Comparison of ENCODE assay signal across 11 cellular contexts in the genomic region with DNA sequence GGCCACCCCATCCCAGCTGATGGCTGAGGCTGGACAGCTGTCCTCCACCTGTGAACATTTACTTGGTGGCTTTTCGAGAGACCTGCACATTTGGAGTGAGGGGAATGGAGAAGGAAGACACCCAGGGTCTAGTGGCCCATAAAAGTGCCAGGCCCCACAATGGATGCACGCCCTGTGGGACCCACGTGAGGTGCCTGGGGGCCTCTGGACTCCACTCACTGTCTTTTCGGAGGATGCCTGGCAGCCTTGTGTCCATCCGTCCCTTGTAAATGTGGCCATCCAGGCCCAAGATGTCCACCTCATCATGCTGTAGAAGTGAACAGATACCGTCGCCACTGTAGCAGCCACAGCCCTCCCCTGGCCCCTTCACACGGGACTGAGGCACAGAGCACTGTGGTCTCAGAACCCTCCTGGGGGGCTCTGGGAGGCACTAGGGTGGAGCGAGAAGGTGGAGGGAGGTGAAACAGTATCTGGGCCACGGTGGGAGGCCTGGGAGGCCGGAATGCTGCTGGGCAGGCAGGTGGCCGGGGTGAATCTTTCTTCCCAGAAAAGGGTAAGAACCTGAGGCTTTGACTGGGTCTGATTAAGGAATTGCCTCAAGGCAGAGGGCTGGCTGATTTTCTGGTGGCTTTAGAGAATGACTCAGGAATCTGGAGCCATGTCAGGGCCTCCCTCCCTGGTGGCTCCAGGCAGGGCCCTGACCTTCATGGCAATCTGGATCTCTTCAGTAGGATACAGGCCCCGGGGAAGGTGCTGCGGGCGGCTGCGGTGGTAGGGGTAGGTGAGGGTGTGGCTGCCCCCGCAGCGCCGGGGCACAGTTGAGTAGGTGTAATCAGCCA. TPM values are rescaled to one million over a fixed set of nuclear protein-coding genes. Genes with fewer than 3 reads are reported as not detected.
DNase-seq lines count a peak whose midpoint lies in the region; ATAC-seq and TF ChIP-seq lines count a peak whose summit lies in the region.
"Had no signal": no experiment of that assay in that cellular context is flagged by ENCODE, and none has a peak within 500 bp of the region (broad histone marks: within the 10 kb centered on the region; RNA-seq: fewer than 3 reads in every experiment).

No MANE protein-coding gene starts in this region.

- TF ChIP-seq CTCF in fibroblast of the aortic adventitia (IDR thresholded peaks at IDR 0.05; ENCODE audit: insufficient read depth, low read length): no peak

- peaks cover 23% of the 10 kb centered on the region for H3K4me1 Mint-ChIP-seq in T-helper 17 cell

- peak overlapping the region; percentile 94 for H3K27ac Mint-ChIP-seq in T-helper 17 cell

- H3K27me3 Mint-ChIP-seq in T-helper 17 cell: no peaks in the 10 kb centered on the region

- no peaks in the 10 kb centered on the region for H3K36me3 Mint-ChIP-seq in T-helper 17 cell (ENCODE audit: low read depth)

- H3K9me3 ChIP-seq in T-helper 17 cell (ENCODE audit: control insufficient read depth, low read length, poor library complexity, severe bottlenecking): no peaks in the 10 kb centered on the region

- DNase-seq in AG08395 (ENCODE audit: low spot score) (peak; percentile 84), Daoy (ENCODE audit: low read depth) (peak; percentile 44), T-helper 17 cell (no peak), fibroblast of the aortic adventitia (ENCODE audit: low read depth) (peak; percentile 52), COLO829 (ENCODE audit: low spot score) (no peak), NCI-H2196 treated with DMSO at 0.1 percent for 48 hours (lab: John Stamatoyannopoulos, UW; ENCODE audit: unreplicated experiment) (no peak)
- DNase-seq: NCI-H2171; stimulated activated naive CD4-positive, alpha-beta T cell treated with Interleukin-2 at 50 U/mL for 16 hours had no signal

- ATAC-seq in T-helper 17 cell (no peak), HG02642 (IDR thresholded peaks at IDR 0.05; ENCODE audit: poor library complexity, unreplicated experiment) (no peak), HG03571 (IDR thresholded peaks at IDR 0.05; ENCODE audit: unreplicated experiment) (no peak)

- no peak overlapping the region for H3K4me3 ChIP-seq in fibroblast of the aortic adventitia (ENCODE audit: low read depth, low read length)
- H3K4me3 ChIP-seq: lung had no signal

- H3K4me3 Mint-ChIP-seq in T-helper 17 cell: no peak overlapping the region

RNA-seq across cellular contexts. Expression of gene UBALD2, which starts 11.5 kb away (rescaled TPM):
- total RNA-seq in Daoy (2014; rRNA removed; shearing (Covaris generic)): 11.5 and 15.9 TPM in 2 replicates
- total RNA-seq in T-helper 17 cell: 100 to 1,000 TPM; 201 to 252 TPM
- total RNA-seq in fibroblast of the aortic adventitia (ENCODE audit: low replicate concordance): 1.9 and 3.7 TPM in 2 replicates

RNA-seq across cellular contexts. Expression of gene QRICH2, which starts 31.4 kb away (rescaled TPM):
- 0.45 and 1.5 TPM in 2 replicates for total RNA-seq in Daoy (2014; rRNA removed; shearing (Covaris generic))
- 1 to 10 TPM; 1.7 to 3.6 TPM for total RNA-seq in T-helper 17 cell
- 1.8 and 2.2 TPM in 2 replicates for total RNA-seq in fibroblast of the aortic adventitia (ENCODE audit: low replicate concordance)

RNA-seq across cellular contexts. Expression of gene RNF157, which starts 36.4 kb away (rescaled TPM):
- 4.8 and 7.3 TPM in 2 replicates for total RNA-seq in Daoy (2014; rRNA removed; shearing (Covaris generic))
- total RNA-seq in T-helper 17 cell (10 to 100 TPM; 43.5 to 45.3 TPM), fibroblast of the aortic adventitia (ENCODE audit: low replicate concordance) (0.08 and 0.18 TPM in 2 replicates)

Comparison
In these comparisons a context has a peak if more than half of its experiments do, and no peak if none do; other contexts are left out.
1. DNase-seq: peak in AG08395 (single experiment), Daoy (single experiment) and fibroblast of the aortic adventitia (single experiment); none in T-helper 17 cell (0 of 3), COLO829 (single experiment) and NCI-H2196 treated with DMSO at 0.1 percent for 48 hours (single experiment).
2. RNA of gene UBALD2, which starts 11.5 kb away (total RNA-seq): 201 to 252 TPM in T-helper 17 cell; 11.5 to 15.9 TPM in Daoy and 1.9 to 3.7 TPM in fibroblast of the aortic adventitia; every median in the first group is over 10 times any median in the second.